In the genomic region with DNA sequence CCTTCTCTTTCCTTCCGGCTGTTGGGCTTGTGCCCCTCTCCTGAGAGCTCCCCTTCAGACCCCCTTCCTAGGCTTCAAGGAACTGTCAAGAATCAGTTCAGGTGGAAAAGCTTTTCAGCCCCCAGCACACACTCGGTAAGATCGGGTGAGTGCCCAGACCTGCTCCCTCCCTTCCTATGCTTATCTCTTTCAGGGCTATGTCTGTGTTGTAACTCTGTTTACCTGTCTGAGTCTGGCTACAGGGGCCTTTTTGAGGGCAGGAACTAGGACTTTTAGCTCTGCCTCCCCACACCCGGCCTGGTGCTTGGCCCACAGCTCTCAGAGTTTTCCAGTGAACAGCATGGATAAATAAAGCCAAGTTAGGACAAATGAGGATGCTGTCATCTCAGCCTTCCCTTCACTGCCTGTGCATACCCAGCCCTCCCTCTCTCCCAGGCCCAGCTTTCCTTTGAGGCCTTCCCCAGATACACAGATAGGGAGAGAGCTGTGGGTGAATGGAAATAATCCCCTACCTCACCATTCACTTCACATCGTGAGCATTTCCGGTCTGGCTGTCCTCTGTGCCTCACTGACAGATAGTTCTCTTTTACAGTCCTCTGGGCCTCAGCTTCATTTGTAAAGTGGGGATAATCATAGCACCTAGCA, we compare ENCODE assay signal across 1 cellular context.
TF ChIP-seq lines count a peak whose summit lies in the region.

No MANE protein-coding gene starts in this region.

TF ChIP-seq in HepG2, 621 proteins besides CTCF, POLR2A, EP300 and RAD21 (continued from another document and continues in another):
- TF ChIP-seq FOXO4 (CRISPR knock-in tag; conservative IDR thresholded peaks at IDR 0.05) (no peak), ZNF720 (CRISPR knock-in tag; IDR thresholded peaks at IDR 0.05) (no peak), SP4 (CRISPR knock-in tag; IDR thresholded peaks at IDR 0.05) (peak; percentile 70), TAF15 (IDR thresholded peaks at IDR 0.05; ENCODE audit: low read depth, low read length, poor library complexity, severe bottlenecking) (no peak), KDM2A (CRISPR knock-in tag; IDR thresholded peaks at IDR 0.05; ENCODE audit: borderline replicate concordance, low read depth) (no peak; the same call in 1 of the 2 replicates), THYN1 (CRISPR knock-in tag; IDR thresholded peaks at IDR 0.05; ENCODE audit: borderline replicate concordance, low read depth) (no peak), ZNF747 (CRISPR knock-in tag; IDR thresholded peaks at IDR 0.05; ENCODE audit: borderline replicate concordance) (peak; percentile 21; the same call in 1 of the 2 replicates), KDM5A (IDR thresholded peaks at IDR 0.05; ENCODE audit: borderline replicate concordance, low read length) (no peak), SNAPC4 (CRISPR knock-in tag; IDR thresholded peaks at IDR 0.05) (no peak), NKX3-1 (CRISPR knock-in tag; IDR thresholded peaks at IDR 0.05) (peak; percentile 52), ZMYM3 (CRISPR knock-in tag; IDR thresholded peaks at IDR 0.05) (peak; percentile 69; the same call in 1 of the 2 replicates), HNRNPH1 (optimal IDR thresholded peaks at IDR 0.05; ENCODE audit: low read depth, low read length) (no peak), ZNF615 (CRISPR knock-in tag; IDR thresholded peaks at IDR 0.05; ENCODE audit: borderline replicate concordance) (no peak), GLMP (CRISPR knock-in tag; IDR thresholded peaks at IDR 0.05; ENCODE audit: borderline replicate concordance) (no peak), REXO4 (CRISPR knock-in tag; IDR thresholded peaks at IDR 0.05; ENCODE audit: borderline replicate concordance) (no peak), KMT2A (CRISPR knock-in tag; IDR thresholded peaks at IDR 0.05) (peak; percentile 69; the same call in 1 of the 2 replicates), ZNF280D (CRISPR knock-in tag; IDR thresholded peaks at IDR 0.05) (0 out of 2 replicates have a peak, but pooled peaks have one; percentile 31), CREM (IDR thresholded peaks at IDR 0.05) (peak; percentile 75), CREM (CRISPR knock-in tag; IDR thresholded peaks at IDR 0.05) (no peak), ZNF180 (CRISPR knock-in tag; IDR thresholded peaks at IDR 0.05; ENCODE audit: borderline replicate concordance, low read depth) (no peak), PRPF4 (IDR thresholded peaks at IDR 0.05; ENCODE audit: low read depth, low read length, poor library complexity, severe bottlenecking) (no peak), SUZ12 (IDR thresholded peaks at IDR 0.05; ENCODE audit: low read depth, low read length) (no peak), NR3C1 (CRISPR knock-in tag; IDR thresholded peaks at IDR 0.05) (no peak), TEAD3 (CRISPR knock-in tag; optimal IDR thresholded peaks at IDR 0.05; ENCODE audit: borderline replicate concordance) (peak; percentile 79), ZBTB1 (CRISPR knock-in tag; IDR thresholded peaks at IDR 0.05; ENCODE audit: borderline replicate concordance) (no peak), ZNF326 (CRISPR knock-in tag; IDR thresholded peaks at IDR 0.05; ENCODE audit: borderline replicate concordance) (no peak), ZNF292 (CRISPR knock-in tag; IDR thresholded peaks at IDR 0.05; ENCODE audit: borderline replicate concordance, low read depth) (peak; percentile 89), FLYWCH1 (CRISPR knock-in tag; IDR thresholded peaks at IDR 0.05) (no peak), SMC3 (IDR thresholded peaks at IDR 0.05; ENCODE audit: low read length) (no peak), NFIC (IDR thresholded peaks at IDR 0.05; ENCODE audit: low read length) (peak; percentile 41; the same call in 1 of the 2 replicates), ZNF800 (CRISPR knock-in tag; IDR thresholded peaks at IDR 0.05) (peak; percentile 53; the same call in 1 of the 2 replicates), ZNF749 (CRISPR knock-in tag; IDR thresholded peaks at IDR 0.05; ENCODE audit: borderline replicate concordance) (peak; percentile 73; the same call in 1 of the 2 replicates)
- TF ChIP-seq, protein P1, sequence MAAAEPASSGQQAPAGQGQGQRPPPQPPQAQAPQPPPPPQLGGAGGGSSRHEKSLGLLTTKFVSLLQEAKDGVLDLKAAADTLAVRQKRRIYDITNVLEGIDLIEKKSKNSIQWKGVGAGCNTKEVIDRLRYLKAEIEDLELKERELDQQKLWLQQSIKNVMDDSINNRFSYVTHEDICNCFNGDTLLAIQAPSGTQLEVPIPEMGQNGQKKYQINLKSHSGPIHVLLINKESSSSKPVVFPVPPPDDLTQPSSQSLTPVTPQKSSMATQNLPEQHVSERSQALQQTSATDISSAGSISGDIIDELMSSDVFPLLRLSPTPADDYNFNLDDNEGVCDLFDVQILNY (CRISPR knock-in tag; conservative IDR thresholded peaks at IDR 0.05): no peak
- TF ChIP-seq, protein P2, sequence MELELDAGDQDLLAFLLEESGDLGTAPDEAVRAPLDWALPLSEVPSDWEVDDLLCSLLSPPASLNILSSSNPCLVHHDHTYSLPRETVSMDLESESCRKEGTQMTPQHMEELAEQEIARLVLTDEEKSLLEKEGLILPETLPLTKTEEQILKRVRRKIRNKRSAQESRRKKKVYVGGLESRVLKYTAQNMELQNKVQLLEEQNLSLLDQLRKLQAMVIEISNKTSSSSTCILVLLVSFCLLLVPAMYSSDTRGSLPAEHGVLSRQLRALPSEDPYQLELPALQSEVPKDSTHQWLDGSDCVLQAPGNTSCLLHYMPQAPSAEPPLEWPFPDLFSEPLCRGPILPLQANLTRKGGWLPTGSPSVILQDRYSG (CRISPR knock-in tag; IDR thresholded peaks at IDR 0.05): no peak
- TF ChIP-seq, protein P3, sequence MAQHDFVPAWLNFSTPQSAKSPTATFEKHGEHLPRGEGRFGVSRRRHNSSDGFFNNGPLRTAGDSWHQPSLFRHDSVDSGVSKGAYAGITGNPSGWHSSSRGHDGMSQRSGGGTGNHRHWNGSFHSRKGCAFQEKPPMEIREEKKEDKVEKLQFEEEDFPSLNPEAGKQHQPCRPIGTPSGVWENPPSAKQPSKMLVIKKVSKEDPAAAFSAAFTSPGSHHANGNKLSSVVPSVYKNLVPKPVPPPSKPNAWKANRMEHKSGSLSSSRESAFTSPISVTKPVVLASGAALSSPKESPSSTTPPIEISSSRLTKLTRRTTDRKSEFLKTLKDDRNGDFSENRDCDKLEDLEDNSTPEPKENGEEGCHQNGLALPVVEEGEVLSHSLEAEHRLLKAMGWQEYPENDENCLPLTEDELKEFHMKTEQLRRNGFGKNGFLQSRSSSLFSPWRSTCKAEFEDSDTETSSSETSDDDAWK (CRISPR knock-in tag; IDR thresholded peaks at IDR 0.05): no peak
- TF ChIP-seq, protein P4, sequence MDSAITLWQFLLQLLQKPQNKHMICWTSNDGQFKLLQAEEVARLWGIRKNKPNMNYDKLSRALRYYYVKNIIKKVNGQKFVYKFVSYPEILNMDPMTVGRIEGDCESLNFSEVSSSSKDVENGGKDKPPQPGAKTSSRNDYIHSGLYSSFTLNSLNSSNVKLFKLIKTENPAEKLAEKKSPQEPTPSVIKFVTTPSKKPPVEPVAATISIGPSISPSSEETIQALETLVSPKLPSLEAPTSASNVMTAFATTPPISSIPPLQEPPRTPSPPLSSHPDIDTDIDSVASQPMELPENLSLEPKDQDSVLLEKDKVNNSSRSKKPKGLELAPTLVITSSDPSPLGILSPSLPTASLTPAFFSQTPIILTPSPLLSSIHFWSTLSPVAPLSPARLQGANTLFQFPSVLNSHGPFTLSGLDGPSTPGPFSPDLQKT (CRISPR knock-in tag; IDR thresholded peaks at IDR 0.05; ENCODE audit: borderline replicate concordance): no peak
- TF ChIP-seq, protein P5, sequence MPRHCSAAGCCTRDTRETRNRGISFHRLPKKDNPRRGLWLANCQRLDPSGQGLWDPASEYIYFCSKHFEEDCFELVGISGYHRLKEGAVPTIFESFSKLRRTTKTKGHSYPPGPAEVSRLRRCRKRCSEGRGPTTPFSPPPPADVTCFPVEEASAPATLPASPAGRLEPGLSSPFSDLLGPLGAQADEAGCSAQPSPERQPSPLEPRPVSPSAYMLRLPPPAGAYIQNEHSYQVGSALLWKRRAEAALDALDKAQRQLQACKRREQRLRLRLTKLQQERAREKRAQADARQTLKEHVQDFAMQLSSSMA (CRISPR knock-in tag; IDR thresholded peaks at IDR 0.05): no peak
